In genomic region chr1:228471762-228472398, GRCh38 we compare ENCODE assay signal across 8 cellular contexts. TPM values are rescaled to one million over a fixed set of nuclear protein-coding genes. Genes with fewer than 3 reads are reported as not detected.
DNase-seq lines count a peak whose midpoint lies in the region; ATAC-seq, FAIRE-seq and TF ChIP-seq lines count a peak whose summit lies in the region.

No MANE protein-coding gene starts in this region.

- H3K4me3 Mint-ChIP-seq in effector memory CD8-positive, alpha-beta T cell: no peak overlapping the region

- CTCF ChIA-PET in PC-9 (lab: Charles Lee): interaction anchor here (0.6 kb wide), 2 partner anchors 43 to 696 kb away, joined by 5 to 13 read pairs; no protein-coding TSS in a partner anchor

- H3K14ac ChIP-seq in neuronal stem cell (ENCODE audit: low read length): no peak overlapping the region

- peak overlapping the region; percentile 40 for H2AK5ac ChIP-seq in neuronal stem cell (ENCODE audit: low read depth, low read length)

- no peak overlapping the region for H2BK120ac ChIP-seq in neuronal stem cell (ENCODE audit: low read depth, low read length)

- H2BK5ac ChIP-seq in neuronal stem cell (ENCODE audit: low read length): no peak overlapping the region

- no peak overlapping the region for H2BK12ac ChIP-seq in neuronal stem cell (ENCODE audit: low read length)

- ATAC-seq in effector memory CD8-positive, alpha-beta T cell (replicated peaks): peak; percentile 81
- no peak for ATAC-seq in HG02884 (IDR thresholded peaks at IDR 0.05; ENCODE audit: unreplicated experiment)

- no peak overlapping the region for H3K4ac ChIP-seq in neuronal stem cell (ENCODE audit: low read length)

- no peaks in the 10 kb centered on the region for H3K36me3 Mint-ChIP-seq in effector memory CD8-positive, alpha-beta T cell (ENCODE audit: insufficient read depth)

- H3K27me3 ChIP-seq in PC-9 (ENCODE audit: insufficient read depth, low read depth) (0 out of 2 replicates have a peak, but pooled peaks cover 4% of the 10 kb centered on the region), neuronal stem cell (ENCODE audit: control insufficient read depth in 3 of 3, insufficient read depth in 3 of 3, low read depth in 1 of 3, low read length in 3 of 3) (peaks cover 0 to 39% (median 2%) of the 10 kb centered on the region in 3 experiments)

- no peak overlapping the region for H4K91ac ChIP-seq in neuronal stem cell (ENCODE audit: low read depth, low read length, poor library complexity)

- no peak overlapping the region for H3K4me3 ChIP-seq in PC-9
- no peak overlapping the region for H3K4me3 ChIP-seq in neuronal stem cell (ENCODE audit: low read length in 2 of 2)

- POLR2A ChIA-PET in PC-9 (lab: Charles Lee; ENCODE audit: unreplicated experiment): interaction anchor here (0.6 kb wide), 1 partner anchor 57 kb away, joined by 5 read pairs; no protein-coding TSS in a partner anchor

- H3K4me1 Mint-ChIP-seq in effector memory CD8-positive, alpha-beta T cell (ENCODE audit: low read depth in 2 of 2): peaks cover 9 to 11% of the 10 kb centered on the region in 2 donors

- no peak overlapping the region for H4K8ac ChIP-seq in neuronal stem cell (ENCODE audit: low read depth, low read length)

- no peaks in the 10 kb centered on the region for H3K9me2 ChIP-seq in PC-9 (ENCODE audit: insufficient read depth)

- no peaks in the 10 kb centered on the region for H3K9me3 ChIP-seq in PC-9 (ENCODE audit: insufficient read depth, low read depth)
- no peaks in the 10 kb centered on the region for H3K9me3 ChIP-seq in neuronal stem cell (replicated peaks in 1 of 2; ENCODE audit: control insufficient read depth in 2 of 2, insufficient read depth in 1 of 2, low read depth in 1 of 2, low read length in 2 of 2)

- H2AFZ ChIP-seq in PC-9: no peak overlapping the region
- no peak overlapping the region for H2AFZ ChIP-seq in neuronal stem cell (ENCODE audit: low read length)

- no CpG with 5 or more reads among the region's 5 CpGs for WGBS in neuronal stem cell (ENCODE audit: extremely low coverage in 2 of 2, insufficient read length in 2 of 2, insufficient replicate concordance in 1 of 2), 2 donors

- no peaks in the 10 kb centered on the region for H3K79me1 ChIP-seq in neuronal stem cell (ENCODE audit: low read depth, low read length)

- H4K20me1 ChIP-seq in PC-9 (ENCODE audit: insufficient read depth): no peaks in the 10 kb centered on the region

- no peak overlapping the region for H3K18ac ChIP-seq in neuronal stem cell (ENCODE audit: low read length)

- no peak overlapping the region for H3K4me2 ChIP-seq in PC-9
- no peak overlapping the region for H3K4me2 ChIP-seq in neuronal stem cell (ENCODE audit: insufficient read depth, low read length, poor library complexity, severe bottlenecking)

- no peaks in the 10 kb centered on the region for H3K9me3 Mint-ChIP-seq in effector memory CD8-positive, alpha-beta T cell

- H3K27me3 Mint-ChIP-seq in effector memory CD8-positive, alpha-beta T cell: peaks cover 0 to 24% of the 10 kb centered on the region in 2 donors

- FAIRE-seq in urothelium cell line (lab: Jason Lieb, UNC): no peak

- no peak overlapping the region for H3K9ac ChIP-seq in neuronal stem cell (ENCODE audit: low read depth, low read length, poor library complexity)

- peak; percentile 68 for TF ChIP-seq CTCF in PC-9 (conservative IDR thresholded peaks at IDR 0.05)

- H2BK15ac ChIP-seq in neuronal stem cell (ENCODE audit: low read length): no peak overlapping the region

- H3K27ac ChIP-seq in PC-9 (no peak overlapping the region), neuronal stem cell (replicated peaks; ENCODE audit: low read length) (no peak overlapping the region)

- no peaks in the 10 kb centered on the region for H3F3A ChIP-seq in PC-9 (ENCODE audit: insufficient read depth, low read depth)

- peak; percentile 62 for DNase-seq in NCI-H1436 (lab: John Stamatoyannopoulos, UW)
- DNase-seq in NCI-H1436 treated with DMSO at 0.1 percent for 48 hours (lab: John Stamatoyannopoulos, UW): no peak
- DNase-seq in HCEC 1CT: peak; percentile 71
- DNase-seq in PC-9: peak in 1 of 2 experiments; percentile 46
- peak in 2 of 3 experiments; percentile 13 to 28 for DNase-seq in effector memory CD8-positive, alpha-beta T cell
- no peak for DNase-seq in neuronal stem cell (ENCODE audit: low spot score)
- DNase-seq in urothelium cell line (ENCODE audit: low spot score): no peak

- no peaks in the 10 kb centered on the region for H3K4me1 ChIP-seq in PC-9 (replicated peaks; ENCODE audit: insufficient read depth)
- peaks cover 5 to 14% of the 10 kb centered on the region in 2 donors for H3K4me1 ChIP-seq in neuronal stem cell (ENCODE audit: control insufficient read depth in 2 of 2, insufficient read depth in 1 of 2, low read depth in 1 of 2, low read length in 2 of 2)

- intact Hi-C loops in PC-9 (cut with micrococcal nuclease; ENCODE audit: unreplicated experiment): no loop called here

- BruUV-seq in PC-9 (replicated peaks; lab: Mats Ljungman, UMichigan): no TSS peak

- H3K23ac ChIP-seq in neuronal stem cell (ENCODE audit: low read depth, low read length, poor library complexity): peak overlapping the region; percentile 14

- no peaks in the 10 kb centered on the region for H3K79me2 ChIP-seq in PC-9 (ENCODE audit: low read depth)

- peak overlapping the region in 1 of 2 donors; percentile 45 for H3K27ac Mint-ChIP-seq in effector memory CD8-positive, alpha-beta T cell

- H3K36me3 ChIP-seq in PC-9 (ENCODE audit: low read depth) (no peaks in the 10 kb centered on the region), neuronal stem cell (replicated peaks in 1 of 2; ENCODE audit: control insufficient read depth in 2 of 2, insufficient read depth in 2 of 2, low read length in 2 of 2) (no peaks in the 10 kb centered on the region)

RNA-seq across cellular contexts. Expression of gene RNF187, which starts 15.3 kb away (rescaled TPM):
- total RNA-seq in PC-9 (2021): 182 and 227 TPM in 2 replicates
- 35.9 TPM for polyA plus RNA-seq in neuronal stem cell (2013, experiment 1 of 2)
- polyA plus RNA-seq in neuronal stem cell (2013, experiment 2 of 2): 35.7 TPM

RNA-seq across cellular contexts. Expression of gene TRIM17, which starts 55.2 kb away (rescaled TPM):
- total RNA-seq in PC-9 (2021): 47.4 and 55.5 TPM in 2 replicates
- 4.1 TPM for polyA plus RNA-seq in neuronal stem cell (2013, experiment 1 of 2)
- 3.7 TPM for polyA plus RNA-seq in neuronal stem cell (2013, experiment 2 of 2)

Comparison
In these comparisons a context has a peak if more than half of its experiments do, and no peak if none do; other contexts are left out.
1. DNase-seq: peak in NCI-H1436 (single experiment), HCEC 1CT (single experiment) and effector memory CD8-positive, alpha-beta T cell (2 of 3); none in NCI-H1436 treated with DMSO at 0.1 percent for 48 hours (single experiment), neuronal stem cell (single experiment) and urothelium cell line (single experiment).